Comparison of ENCODE assay signal across 1 cellular context in genomic region chr5:178859625-178860521, GRCh38.
A peak's percentile ranks its signal among the peaks of the same experiment; 100 is the strongest.
TF ChIP-seq lines count a peak whose summit lies in the region.

ZNF354B (plus strand) TSS chr5:178859953; CDS start chr5:178861048, 1,095 bp downstream.

TF ChIP-seq in K562, 482 proteins besides CTCF, POLR2A, EP300 and RAD21 (continued from another document):
- TF ChIP-seq ZBED1 (IDR thresholded peaks at IDR 0.05) (no peak), E2F1 (CRISPR knock-in tag; IDR thresholded peaks at IDR 0.05) (0 out of 2 replicates have a peak, but pooled peaks have one; percentile 27), ZNF23 (CRISPR knock-in tag; IDR thresholded peaks at IDR 0.05) (no peak), USF2 (CRISPR knock-in tag; IDR thresholded peaks at IDR 0.05) (peak; percentile 60), DNMT1 (IDR thresholded peaks at IDR 0.05) (no peak), NFIX (CRISPR knock-in tag; IDR thresholded peaks at IDR 0.05; ENCODE audit: low read depth) (no peak), STAT5B (CRISPR knock-in tag; IDR thresholded peaks at IDR 0.05) (no peak), CCNT2 (IDR thresholded peaks at IDR 0.05; ENCODE audit: borderline replicate concordance, extremely low read depth, insufficient read length, low read depth, low read length) (peak; percentile 60), NCOA4 (IDR thresholded peaks at IDR 0.05; ENCODE audit: partially characterized antibody) (no peak), SMC3 (conservative IDR thresholded peaks at IDR 0.05; ENCODE audit: insufficient read depth, low read depth, low read length) (no peak), MNT (conservative IDR thresholded peaks at IDR 0.05) (peak; percentile 51 to 84), ZBTB11 (CRISPR knock-in tag; IDR thresholded peaks at IDR 0.05) (no peak; a peak in 1 of 6 replicates), ZNF212 (CRISPR knock-in tag; IDR thresholded peaks at IDR 0.05) (no peak), JUN (IDR thresholded peaks at IDR 0.05; ENCODE audit: borderline replicate concordance, low read depth, low read length) (peak; percentile 9; the same call in 1 of the 2 replicates), JUN (CRISPR knock-in tag; IDR thresholded peaks at IDR 0.05; ENCODE audit: borderline replicate concordance) (no peak), MTF1 (CRISPR knock-in tag; IDR thresholded peaks at IDR 0.05; ENCODE audit: borderline replicate concordance) (no peak), FOXP1 (CRISPR knock-in tag; IDR thresholded peaks at IDR 0.05) (peak; percentile 55; the same call in 1 of the 2 replicates), ZNF311 (CRISPR knock-in tag; IDR thresholded peaks at IDR 0.05) (no peak), E2F4 (CRISPR knock-in tag; IDR thresholded peaks at IDR 0.05; ENCODE audit: low read depth) (no peak), RFX5 (IDR thresholded peaks at IDR 0.05; ENCODE audit: low read depth, low read length) (no peak), FOXK1 (CRISPR knock-in tag; IDR thresholded peaks at IDR 0.05; ENCODE audit: borderline replicate concordance) (no peak), RBM34 (IDR thresholded peaks at IDR 0.05; ENCODE audit: borderline replicate concordance, insufficient read depth, low read length) (no peak), POLR2B (IDR thresholded peaks at IDR 0.05; ENCODE audit: low read depth, partially characterized antibody) (no peak), KDM4B (IDR thresholded peaks at IDR 0.05; ENCODE audit: borderline replicate concordance in 2 of 2, low read depth in 1 of 2) (no peak), ZNF184 (CRISPR knock-in tag; IDR thresholded peaks at IDR 0.05) (no peak), GATAD2B (IDR thresholded peaks at IDR 0.05; ENCODE audit: borderline replicate concordance) (peak; percentile 84), ASH1L (IDR thresholded peaks at IDR 0.05; ENCODE audit: borderline replicate concordance, low read depth, partially characterized antibody) (no peak), SNRNP70 (optimal IDR thresholded peaks at IDR 0.05; ENCODE audit: low read depth, low read length) (no peak), THAP12 (CRISPR knock-in tag; IDR thresholded peaks at IDR 0.05) (no peak), KLF16 (IDR thresholded peaks at IDR 0.05) (no peak), AFF4 (CRISPR knock-in tag; IDR thresholded peaks at IDR 0.05) (no peak; the same call in 1 of the 2 replicates), PCBP1 (IDR thresholded peaks at IDR 0.05; ENCODE audit: low read depth, low read length, poor library complexity, severe bottlenecking) (no peak), SMAD3 (CRISPR knock-in tag; conservative IDR thresholded peaks at IDR 0.05) (no peak), ZNF696 (CRISPR knock-in tag; conservative IDR thresholded peaks at IDR 0.05) (no peak), IFI16 (CRISPR knock-in tag; IDR thresholded peaks at IDR 0.05) (no peak), ZNF408 (CRISPR knock-in tag; IDR thresholded peaks at IDR 0.05; ENCODE audit: low read depth) (no peak), SETDB1 (IDR thresholded peaks at IDR 0.05; ENCODE audit: low read length) (no peak), ZBTB1 (CRISPR knock-in tag; IDR thresholded peaks at IDR 0.05; ENCODE audit: borderline replicate concordance, low read depth) (0 out of 2 replicates have a peak, but pooled peaks have one; percentile 50), ZFP30 (CRISPR knock-in tag; IDR thresholded peaks at IDR 0.05; ENCODE audit: borderline replicate concordance) (no peak), ZNF324 (CRISPR knock-in tag; IDR thresholded peaks at IDR 0.05) (no peak), NBN (IDR thresholded peaks at IDR 0.05; ENCODE audit: low read depth) (no peak), TAF1 (IDR thresholded peaks at IDR 0.05; ENCODE audit: control insufficient read depth, extremely low read depth, insufficient read depth, low read length, severe bottlenecking) (peak; percentile 68), DMBX1 (CRISPR knock-in tag; IDR thresholded peaks at IDR 0.05; ENCODE audit: borderline replicate concordance) (no peak), TFAP4 (CRISPR knock-in tag; IDR thresholded peaks at IDR 0.05; ENCODE audit: borderline replicate concordance) (peak; percentile 95), ZHX1 (conservative IDR thresholded peaks at IDR 0.05; ENCODE audit: low read length) (no peak), ZKSCAN8 (CRISPR knock-in tag; IDR thresholded peaks at IDR 0.05) (no peak)
